ENCODE assay signal across 14 cellular contexts in the genomic region with DNA sequence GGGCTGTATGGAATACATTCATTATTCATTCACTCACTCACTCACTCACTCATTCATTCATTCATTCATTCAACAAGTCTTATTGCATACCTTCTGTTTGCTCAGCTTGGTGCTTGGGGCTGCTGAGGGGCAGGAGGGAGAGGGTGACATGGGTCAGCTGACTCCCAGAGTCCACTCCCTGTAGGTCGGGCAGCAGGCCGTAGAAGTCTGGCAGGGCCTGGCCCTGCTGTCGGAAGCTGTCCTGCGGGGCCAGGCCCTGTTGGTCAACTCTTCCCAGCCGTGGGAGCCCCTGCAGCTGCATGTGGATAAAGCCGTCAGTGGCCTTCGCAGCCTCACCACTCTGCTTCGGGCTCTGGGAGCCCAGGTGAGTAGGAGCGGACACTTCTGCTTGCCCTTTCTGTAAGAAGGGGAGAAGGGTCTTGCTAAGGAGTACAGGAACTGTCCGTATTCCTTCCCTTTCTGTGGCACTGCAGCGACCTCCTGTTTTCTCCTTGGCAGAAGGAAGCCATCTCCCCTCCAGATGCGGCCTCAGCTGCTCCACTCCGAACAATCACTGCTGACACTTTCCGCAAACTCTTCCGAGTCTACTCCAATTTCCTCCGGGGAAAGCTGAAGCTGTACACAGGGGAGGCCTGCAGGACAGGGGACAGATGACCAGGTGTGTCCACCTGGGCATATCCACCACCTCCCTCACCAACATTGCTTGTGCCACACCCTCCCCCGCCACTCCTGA. TPM values are rescaled to one million over a fixed set of nuclear protein-coding genes. Genes with fewer than 3 reads are reported as not detected.
A peak's percentile ranks its signal among the peaks of the same experiment; 100 is the strongest.
DNase-seq lines count a peak whose midpoint lies in the region; ATAC-seq and TF ChIP-seq lines count a peak whose summit lies in the region.
"Had no signal": no experiment of that assay in that cellular context is flagged by ENCODE, and none has a peak within 500 bp of the region (broad histone marks: within the 10 kb centered on the region; RNA-seq: fewer than 3 reads in every experiment).

No MANE protein-coding gene starts in this region.

- peak overlapping the region; percentile 77 to 92 (median 82) for H3K27ac ChIP-seq in body of pancreas
- H3K27ac ChIP-seq in neural progenitor cell = no peak overlapping the region
- H3K27ac ChIP-seq in tibial nerve = no peak overlapping the region
- H3K27ac ChIP-seq: A549, C4-2B had no signal

- H3K9me3 ChIP-seq in body of pancreas (no peaks in the 10 kb centered on the region), neural progenitor cell (ENCODE audit: low read depth) (no peaks in the 10 kb centered on the region), tibial nerve (peaks cover 0 to 6% (median 0%) of the 10 kb centered on the region in 4 donors)
- H3K9me3 ChIP-seq: A549, BE2C, HAP-1 had no signal

- DNase-seq in body of pancreas (peak; percentile 89 to 96 (median 93)), left lobe of liver (ENCODE audit: low spot score) (peak; percentile 59), neural progenitor cell (ENCODE audit: low spot score) (no peak), GM03348 (ENCODE audit: low spot score) (no peak), tibial nerve (ENCODE audit: low spot score in 2 of 2) (no peak), cortex of kidney (lab: John Stamatoyannopoulos, UW) (no peak)
- DNase-seq: BE2C; CD4-positive, alpha-beta memory T cell; DMS79 had no signal

- H3K4me1 ChIP-seq in body of pancreas (peaks cover 58% of the 10 kb centered on the region), neural progenitor cell (peaks cover 5% of the 10 kb centered on the region), tibial nerve (peaks cover 0 to 38% (median 3%) of the 10 kb centered on the region in 4 donors)
- H3K4me1 ChIP-seq: BE2C had no signal

- TF ChIP-seq CTCF in body of pancreas (IDR thresholded peaks at IDR 0.05) (no peak), neural progenitor cell (IDR thresholded peaks at IDR 0.05) (no peak), tibial nerve (IDR thresholded peaks at IDR 0.05) (no peak)

- H3F3A ChIP-seq in neural progenitor cell (ENCODE audit: low read depth) = peaks cover 3% of the 10 kb centered on the region

- peak overlapping the region; percentile 31 for H3K4me3 Mint-ChIP-seq in neural progenitor cell
- H3K4me3 Mint-ChIP-seq: CD4-positive, alpha-beta memory T cell; GM23338 had no signal

- H3K36me3 ChIP-seq in body of pancreas (replicated peaks in 1 of 2; ENCODE audit: insufficient read depth in 1 of 2, low read depth in 2 of 2) (no peaks in the 10 kb centered on the region), neural progenitor cell (no peaks in the 10 kb centered on the region), tibial nerve (no peaks in the 10 kb centered on the region)
- H3K36me3 ChIP-seq: BE2C, HAP-1 had no signal

- H3K27me3 ChIP-seq in body of pancreas (no peaks in the 10 kb centered on the region), neural progenitor cell (peaks cover 86% of the 10 kb centered on the region), tibial nerve (peaks cover 0 to 44% of the 10 kb centered on the region in 2 donors)

- peaks cover 16% of the 10 kb centered on the region for H3K9me3 Mint-ChIP-seq in neural progenitor cell

- ATAC-seq in body of pancreas = peak; percentile 84
- ATAC-seq in left lobe of liver = peak; percentile 47
- ATAC-seq: A549, GM23338 had no signal

- TF ChIP-seq POLR2A in body of pancreas (IDR thresholded peaks at IDR 0.05) = peak; percentile 84 to 91 (median 89)
- no peak for TF ChIP-seq POLR2A in tibial nerve (IDR thresholded peaks at IDR 0.05)

- H3K79me2 ChIP-seq in neural progenitor cell (ENCODE audit: low read depth) = no peaks in the 10 kb centered on the region

- peaks cover 42% of the 10 kb centered on the region for H3K27me3 Mint-ChIP-seq in neural progenitor cell (ENCODE audit: insufficient read depth, low read depth)

- H3K27ac Mint-ChIP-seq in neural progenitor cell = no peak overlapping the region
- H3K27ac Mint-ChIP-seq: CD4-positive, alpha-beta memory T cell; GM23338 had no signal

- 38 to 59% methylated on average over 8 to 17 of the region's 17 CpGs for WGBS in body of pancreas, 2 donors
- WGBS in tibial nerve, 2 donors = 79 to 86% methylated on average over 16 to 17 of the region's 17 CpGs

- H3K4me3 ChIP-seq in body of pancreas = no peak overlapping the region
- H3K4me3 ChIP-seq in neural progenitor cell = no peak overlapping the region
- no peak overlapping the region for H3K4me3 ChIP-seq in tibial nerve
- H3K4me3 ChIP-seq: A549, GM23338, HAP-1 had no signal

- no peak overlapping the region for H3K9ac ChIP-seq in neural progenitor cell

- no peak overlapping the region for H2AFZ ChIP-seq in neural progenitor cell (replicated peaks)
- H2AFZ ChIP-seq: GM23338 had no signal

- no peak for TF ChIP-seq EP300 in tibial nerve (IDR thresholded peaks at IDR 0.05)

- H4K20me1 ChIP-seq in neural progenitor cell (ENCODE audit: low read depth) = peaks cover 3% of the 10 kb centered on the region

- no peaks in the 10 kb centered on the region for H3K36me3 Mint-ChIP-seq in neural progenitor cell

- H3K4me2 ChIP-seq in neural progenitor cell = no peak overlapping the region
- H3K4me2 ChIP-seq: A549, GM23338 had no signal

- intact Hi-C loops in body of pancreas (cut with DNase I) = no loop called here

- peaks cover 9% of the 10 kb centered on the region for H3K4me1 Mint-ChIP-seq in neural progenitor cell

RNA-seq across cellular contexts. Expression of gene EPO, which starts 2.4 kb away (rescaled TPM):
- 1 to 10 TPM; 1.3 to 2.6 TPM for total RNA-seq in body of pancreas
- 6.4 TPM for total RNA-seq in left lobe of liver
- total RNA-seq in neural progenitor cell (ENCODE audit: low replicate concordance) = 0.09 and 0.58 TPM in 2 replicates
- total RNA-seq in tibial nerve = under 1 TPM in 2 of 4 donors, not detected in 2; 0.30 to 0.59 TPM
- total RNA-seq: CD4-positive, alpha-beta memory T cell; G401; GM23338 had no signal

RNA-seq across cellular contexts. Expression of gene ZAN, which starts 10.7 kb away (rescaled TPM):
- not detected for total RNA-seq in body of pancreas
- 0.03 TPM for total RNA-seq in left lobe of liver
- total RNA-seq in neural progenitor cell (ENCODE audit: low replicate concordance) = 0.03 TPM in 1 of 2 replicates, not detected in the other
- not detected for total RNA-seq in tibial nerve
- total RNA-seq: CD4-positive, alpha-beta memory T cell; G401 had no signal

RNA-seq across cellular contexts. Expression of gene POP7, which starts 16.7 kb away (rescaled TPM):
- total RNA-seq in body of pancreas (10 to 100 TPM; 17.1 to 20.8 TPM), left lobe of liver (28.5 TPM), neural progenitor cell (ENCODE audit: low replicate concordance) (19.4 and 55.1 TPM in 2 replicates), tibial nerve (10 to 100 TPM; 23.1 to 50.7 (median 35.6) TPM)

RNA-seq across cellular contexts. Expression of gene GIGYF1, which starts 28.6 kb away (rescaled TPM):
- total RNA-seq in body of pancreas (10 to 100 TPM; 25.2 to 49.4 TPM), left lobe of liver (21.6 TPM), neural progenitor cell (ENCODE audit: low replicate concordance) (24.2 and 64.5 TPM in 2 replicates), tibial nerve (10 to 100 TPM; 50.9 to 98.1 (median 64.7) TPM)

RNA-seq across cellular contexts. Expression of gene GNB2, which starts 49.1 kb away (rescaled TPM):
- total RNA-seq in body of pancreas = 100 to 1,000 TPM; 106 to 123 TPM
- 80.9 TPM for total RNA-seq in left lobe of liver
- total RNA-seq in neural progenitor cell (ENCODE audit: low replicate concordance) = 54.3 and 110 TPM in 2 replicates
- total RNA-seq in tibial nerve = 100 to 1,000 TPM; 185 to 290 (median 248) TPM

Comparison
In these comparisons a context has a peak if more than half of its experiments do, and no peak if none do; other contexts are left out.
1. DNase-seq: peak in body of pancreas (4 of 4) and left lobe of liver (single experiment); none in neural progenitor cell (single experiment), GM03348 (single experiment), tibial nerve (0 of 2) and cortex of kidney (single experiment).
2. H3K27ac ChIP-seq: peak in body of pancreas (4 of 4); none in neural progenitor cell (single experiment) and tibial nerve (0 of 4).
3. POLR2A ChIP-seq: peak in body of pancreas (3 of 3); none in tibial nerve (0 of 2).